Comparison of ENCODE assay signal across 30 cellular contexts in genomic region chr5:38121420-38121819, GRCh38.
"Had no signal": no experiment of that assay in that cellular context is flagged by ENCODE, and none has a peak within 500 bp of the region (broad histone marks: within the 10 kb centered on the region; RNA-seq: fewer than 3 reads in every experiment).

No MANE protein-coding gene starts in this region.

- H3K36me3 Mint-ChIP-seq: activated CD8-positive, alpha-beta memory T cell treated with anti-CD3 and anti-CD28 coated beads, Interleukin-2, amount 10 ng/mL, durations not matched to agents 7 days and 5 days; activated naive CD4-positive, alpha-beta T cell treated with anti-CD3 and anti-CD28 coated beads, Interleukin-2, amount 50 U/mL, for 24 hours; naive thymus-derived CD8-positive, alpha-beta T cell; neural progenitor cell; stimulated activated memory B cell treated with anti-CD40 and anti-IgM and Interleukin-4, amounts not matched to agents 10 μg/mL and 1 μg/mL and 100 μg/mL, for 72 hours had no signal

- H3K9me3 Mint-ChIP-seq: activated T-helper 2 cell treated with anti-CD3 and anti-CD28 coated beads, Interferon-gamma antibody, Interleukin-2, Interleukin-4, amounts not matched to agents 10 μg/mL and 5 μg/mL and 100 μg/mL, durations not matched to agents 14 hours and 24 hours and 36 hours; neural progenitor cell had no signal

- H3K27ac Mint-ChIP-seq: activated CD4-positive, alpha-beta memory T cell treated with anti-CD3 and anti-CD28 coated beads, Interleukin-2, amount 10 ng/mL, durations not matched to agents 7 days and 5 days; activated CD4-positive, alpha-beta T cell treated with anti-CD3 and anti-CD28 coated beads, Interleukin-2, amount 10 ng/mL, durations not matched to agents 7 days and 5 days; activated CD8-positive, alpha-beta memory T cell treated with anti-CD3 and anti-CD28 coated beads, Interleukin-2, amount 10 ng/mL, durations not matched to agents 7 days and 5 days; activated naive CD4-positive, alpha-beta T cell treated with anti-CD3 and anti-CD28 coated beads, Interleukin-2, amount 50 U/mL, for 24 hours; activated naive CD8-positive, alpha-beta T cell treated with anti-CD3 and anti-CD28 coated beads, Interleukin-2, amount 50 U/mL, for 24 hours; activated T-helper 2 cell treated with anti-CD3 and anti-CD28 coated beads, Interferon-gamma antibody, Interleukin-2, Interleukin-4, amounts not matched to agents 10 μg/mL and 5 μg/mL and 100 μg/mL, durations not matched to agents 14 hours and 24 hours and 36 hours; naive thymus-derived CD8-positive, alpha-beta T cell; neural progenitor cell; stimulated activated memory B cell treated with anti-CD40 and anti-IgM and Interleukin-4, amounts not matched to agents 10 μg/mL and 1 μg/mL and 100 μg/mL, for 72 hours; T-helper 17 cell had no signal

- H3K4me3 Mint-ChIP-seq: activated CD4-positive, alpha-beta memory T cell treated with anti-CD3 and anti-CD28 coated beads, Interleukin-2, amount 10 ng/mL, durations not matched to agents 7 days and 5 days; activated CD4-positive, alpha-beta T cell treated with anti-CD3 and anti-CD28 coated beads, Interleukin-2, amount 10 ng/mL, durations not matched to agents 7 days and 5 days; activated CD8-positive, alpha-beta memory T cell treated with anti-CD3 and anti-CD28 coated beads, Interleukin-2, amount 10 ng/mL, durations not matched to agents 7 days and 5 days; activated naive CD4-positive, alpha-beta T cell treated with anti-CD3 and anti-CD28 coated beads, Interleukin-2, amount 50 U/mL, for 24 hours; activated naive CD8-positive, alpha-beta T cell treated with anti-CD3 and anti-CD28 coated beads, Interleukin-2, amount 50 U/mL, for 24 hours; naive thymus-derived CD8-positive, alpha-beta T cell; neural progenitor cell; stimulated activated memory B cell treated with anti-CD40 and anti-IgM and Interleukin-4, amounts not matched to agents 10 μg/mL and 1 μg/mL and 100 μg/mL, for 72 hours; T-helper 17 cell had no signal

- H3K4me1 Mint-ChIP-seq: activated CD4-positive, alpha-beta memory T cell treated with anti-CD3 and anti-CD28 coated beads, Interleukin-2, amount 10 ng/mL, durations not matched to agents 7 days and 5 days; activated naive CD4-positive, alpha-beta T cell treated with anti-CD3 and anti-CD28 coated beads, Interleukin-2, amount 50 U/mL, for 24 hours; naive thymus-derived CD8-positive, alpha-beta T cell; neural progenitor cell; stimulated activated memory B cell treated with anti-CD40 and anti-IgM and Interleukin-4, amounts not matched to agents 10 μg/mL and 1 μg/mL and 100 μg/mL, for 72 hours; T-helper 17 cell had no signal

- ATAC-seq: activated CD4-positive, CD25-positive, alpha-beta regulatory T cell treated with anti-CD3 and anti-CD28 coated beads, Interleukin-2, amount 50 U/mL, for 24 hours; activated CD8-positive, alpha-beta memory T cell treated with anti-CD3 and anti-CD28 coated beads, Interleukin-2, amount 10 ng/mL, durations not matched to agents 7 days and 5 days; activated naive CD8-positive, alpha-beta T cell treated with anti-CD3 and anti-CD28 coated beads, Interleukin-2, amount 50 U/mL, for 24 hours; esophagus mucosa; heart right ventricle; left lobe of liver; lower lobe of right lung; naive thymus-derived CD8-positive, alpha-beta T cell; psoas muscle; stimulated activated memory B cell treated with anti-CD40 and anti-IgM and Interleukin-4, amounts not matched to agents 10 μg/mL and 1 μg/mL and 100 μg/mL, for 72 hours; T-helper 17 cell had no signal

- DNase-seq: activated CD4-positive, alpha-beta memory T cell treated with anti-CD3 and anti-CD28 coated beads, Interleukin-2, amount 10 ng/mL, durations not matched to agents 7 days and 5 days; activated CD4-positive, alpha-beta T cell treated with anti-CD3 and anti-CD28 coated beads, Interleukin-2, amount 10 ng/mL, durations not matched to agents 7 days and 5 days; activated CD8-positive, alpha-beta memory T cell treated with anti-CD3 and anti-CD28 coated beads, Interleukin-2, amount 10 ng/mL, durations not matched to agents 7 days and 5 days; activated naive CD8-positive, alpha-beta T cell treated with anti-CD3 and anti-CD28 coated beads, Interleukin-2, amount 50 U/mL, for 24 hours; activated T-cell treated with anti-CD3 and anti-CD28 coated beads, Interleukin-2, amount 50 U/mL, for 48 hours; amygdala; central memory CD4-positive, alpha-beta T cell; foreskin fibroblast; heart right ventricle; kidney glomerular epithelial cell; lower lobe of right lung; mesenchymal stem cell; naive thymus-derived CD8-positive, alpha-beta T cell; occipital lobe; psoas muscle; stimulated activated CD4-positive, alpha-beta T cell treated with anti-CD3 and anti-CD28 coated beads, Interleukin-1b, Interleukin-23, amount 100 ng/mL, for 48 hours; stimulated activated CD4-positive, alpha-beta T cell treated with anti-CD3 and anti-CD28 coated beads, Interleukin-4, amount 100 ng/mL, for 4 hours; stimulated activated CD8-positive, alpha-beta memory T cell treated with anti-CD3 and anti-CD28 coated beads, Interleukin-4, amount 100 ng/mL, for 48 hours; T-helper 17 cell; T1000; testis; transverse colon; WERI-Rb-1 had no signal

- H3K27me3 Mint-ChIP-seq: activated CD4-positive, alpha-beta memory T cell treated with anti-CD3 and anti-CD28 coated beads, Interleukin-2, amount 10 ng/mL, durations not matched to agents 7 days and 5 days; activated naive CD4-positive, alpha-beta T cell treated with anti-CD3 and anti-CD28 coated beads, Interleukin-2, amount 50 U/mL, for 24 hours; activated naive CD8-positive, alpha-beta T cell treated with anti-CD3 and anti-CD28 coated beads, Interleukin-2, amount 50 U/mL, for 24 hours; stimulated activated memory B cell treated with anti-CD40 and anti-IgM and Interleukin-4, amounts not matched to agents 10 μg/mL and 1 μg/mL and 100 μg/mL, for 72 hours; T-helper 17 cell had no signal
